15 cellular contexts compared by ENCODE assay signal in the genomic region with DNA sequence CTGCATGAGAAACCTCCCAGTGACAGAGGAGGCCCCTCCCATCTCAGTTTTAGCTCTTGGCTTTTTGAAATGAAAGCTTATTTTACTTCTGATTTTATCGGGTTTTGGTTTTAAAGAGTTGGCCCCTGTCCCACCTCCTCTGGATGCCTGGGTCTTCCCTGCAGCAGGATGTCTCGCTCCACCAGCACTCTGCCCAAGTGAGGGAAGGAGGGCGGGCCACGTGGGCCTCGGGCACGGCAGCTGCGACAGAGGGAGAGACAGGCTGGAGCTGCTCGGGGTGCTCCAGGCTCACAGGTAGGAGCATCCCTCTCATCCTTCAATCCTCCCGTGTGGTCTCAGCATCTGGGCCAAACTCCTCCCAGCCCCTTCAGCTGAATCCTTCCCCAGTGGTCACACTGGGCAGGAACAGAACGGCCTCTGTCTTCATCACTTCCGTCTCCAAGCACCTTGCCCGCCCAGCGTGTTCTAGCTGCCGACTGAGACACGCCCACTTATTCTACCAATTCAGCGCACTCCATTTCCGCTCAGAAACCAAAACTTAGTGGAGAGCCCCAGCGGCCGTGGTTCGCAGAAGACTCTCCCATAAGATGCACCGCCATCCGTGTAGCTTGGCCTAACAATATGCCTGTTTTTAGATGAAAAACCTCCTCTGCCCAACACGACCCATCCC.
"Had no signal": no experiment of that assay in that cellular context is flagged by ENCODE, and none has a peak within 500 bp of the region (broad histone marks: within the 10 kb centered on the region; RNA-seq: fewer than 3 reads in every experiment).

No MANE protein-coding gene starts in this region.

- H3K9me3 ChIP-seq: thyroid gland had no signal

- H3K9me3 Mint-ChIP-seq: nephron had no signal

- H3K4me1 ChIP-seq: thyroid gland had no signal

- H3K36me3 Mint-ChIP-seq: activated naive CD8-positive, alpha-beta T cell had no signal

- H3K27me3 ChIP-seq: cardiac muscle cell, thyroid gland had no signal

- H3K27ac ChIP-seq: cardiac muscle cell, thyroid gland, VCaP had no signal

- H3K4me3 ChIP-seq: cardiac muscle cell, thyroid gland had no signal

- H3K27ac Mint-ChIP-seq: activated naive CD8-positive, alpha-beta T cell; nephron had no signal

- DNase-seq: activated CD4-positive, alpha-beta T cell treated with anti-CD3 and anti-CD28 coated beads, Interleukin-2, amount 50 U/mL, for 1 hour; activated CD4-positive, CD25-positive, alpha-beta regulatory T cell treated with anti-CD3 and anti-CD28 coated beads, Interleukin-2, amount 50 U/mL, for 72 hours; activated CD8-positive, alpha-beta memory T cell treated with anti-CD3 and anti-CD28 coated beads for 24 hours; activated CD8-positive, alpha-beta memory T cell treated with anti-CD3 and anti-CD28 coated beads, Interleukin-2, amount 50 U/mL, for 48 hours; nucleus accumbens; stimulated activated CD4-positive, alpha-beta T cell treated with anti-CD3 and anti-CD28 coated beads, Interleukin-12 subunit alpha, Interleukin-12 subunit beta, amount 100 ng/mL, for 4 hours; stimulated activated CD4-positive, alpha-beta T cell treated with anti-CD3 and anti-CD28 coated beads, Interleukin-1b, Interleukin-23, amount 100 ng/mL, for 48 hours; stimulated activated CD8-positive, alpha-beta memory T cell treated with anti-CD3 and anti-CD28 coated beads, Interleukin-4, amount 100 ng/mL, for 48 hours; stimulated activated naive CD4-positive, alpha-beta T cell; T1000; thyroid gland had no signal

- H3K36me3 ChIP-seq: cardiac muscle cell, thyroid gland had no signal

- H3K4me3 Mint-ChIP-seq: activated naive CD8-positive, alpha-beta T cell; nephron had no signal
